In genomic region chr10:14403359-14403758, GRCh38 we compare ENCODE assay signal across 20 cellular contexts.
"Had no signal": no experiment of that assay in that cellular context is flagged by ENCODE, and none has a peak within 500 bp of the region (broad histone marks: within the 10 kb centered on the region; RNA-seq: fewer than 3 reads in every experiment).

No MANE protein-coding gene starts in this region.

- DNase-seq: activated CD4-positive, alpha-beta T cell treated with anti-CD3 and anti-CD28 coated beads, Interleukin-2, amount 10 ng/mL, durations not matched to agents 7 days and 5 days; activated CD8-positive, alpha-beta memory T cell treated with anti-CD3 and anti-CD28 coated beads, Interleukin-2, amount 10 ng/mL, durations not matched to agents 7 days and 5 days; activated CD8-positive, alpha-beta T cell treated with anti-CD3 and anti-CD28 coated beads for 36 hours; activated gamma-delta T cell treated with Interleukin-2 at 50 U/mL for 16 hours; adrenal gland; effector CD4-positive, alpha-beta T cell; erythroblast; foreskin fibroblast; heart right ventricle; kidney; natural killer cell; nucleus accumbens; stimulated activated CD4-positive, alpha-beta T cell treated with anti-CD3 and anti-CD28 coated beads, Interleukin-4, amount 100 ng/mL, for 4 hours; stimulated activated naive CD8-positive, alpha-beta T cell treated with anti-CD3 and anti-CD28 coated beads, Interleukin-15, Interleukin-2, amounts not matched to agents 100 U/mL and 50 U/mL, for 24 hours; uterus had no signal

- H3K4me1 ChIP-seq: adrenal gland, prostate gland, tibial nerve, uterus had no signal

- H3K9me3 Mint-ChIP-seq: natural killer cell had no signal

- H3K36me3 Mint-ChIP-seq: activated CD8-positive, alpha-beta memory T cell treated with anti-CD3 and anti-CD28 coated beads, Interleukin-2, amount 10 ng/mL, durations not matched to agents 7 days and 5 days; activated naive CD4-positive, alpha-beta T cell treated with anti-CD3 and anti-CD28 coated beads, Interleukin-2, amount 50 U/mL, for 72 hours; natural killer cell had no signal

- H3K36me3 ChIP-seq: adrenal gland, cardiac muscle cell, heart right ventricle, prostate gland, tibial nerve, uterus had no signal

- H3K4me3 Mint-ChIP-seq: activated CD4-positive, alpha-beta T cell treated with anti-CD3 and anti-CD28 coated beads, Interleukin-2, amount 10 ng/mL, durations not matched to agents 7 days and 5 days; activated CD8-positive, alpha-beta memory T cell treated with anti-CD3 and anti-CD28 coated beads, Interleukin-2, amount 10 ng/mL, durations not matched to agents 7 days and 5 days; activated CD8-positive, alpha-beta T cell treated with anti-CD3 and anti-CD28 coated beads for 36 hours; natural killer cell had no signal

- H3K4me3 ChIP-seq: adrenal gland, cardiac muscle cell, heart right ventricle, lung, prostate gland, tibial nerve, uterus had no signal

- H3K27ac Mint-ChIP-seq: activated CD4-positive, alpha-beta T cell treated with anti-CD3 and anti-CD28 coated beads, Interleukin-2, amount 10 ng/mL, durations not matched to agents 7 days and 5 days; activated CD8-positive, alpha-beta memory T cell treated with anti-CD3 and anti-CD28 coated beads, Interleukin-2, amount 10 ng/mL, durations not matched to agents 7 days and 5 days; activated CD8-positive, alpha-beta T cell treated with anti-CD3 and anti-CD28 coated beads for 36 hours; activated naive CD4-positive, alpha-beta T cell treated with anti-CD3 and anti-CD28 coated beads, Interleukin-2, amount 50 U/mL, for 72 hours; natural killer cell had no signal

- H3K27me3 ChIP-seq: cardiac muscle cell, tibial nerve, uterus had no signal

- H3K27ac ChIP-seq: adrenal gland, cardiac muscle cell, heart right ventricle, prostate gland, tibial nerve, uterus had no signal

- H3K4me1 Mint-ChIP-seq: activated CD4-positive, alpha-beta T cell treated with anti-CD3 and anti-CD28 coated beads, Interleukin-2, amount 10 ng/mL, durations not matched to agents 7 days and 5 days; activated CD8-positive, alpha-beta memory T cell treated with anti-CD3 and anti-CD28 coated beads, Interleukin-2, amount 10 ng/mL, durations not matched to agents 7 days and 5 days; natural killer cell had no signal

- H3K9me3 ChIP-seq: adrenal gland, heart right ventricle, prostate gland, tibial nerve, uterus had no signal
